8 cellular contexts compared by ENCODE assay signal in genomic region chr1:245156736-245157505, GRCh38. TPM values are rescaled to one million over a fixed set of nuclear protein-coding genes. Genes with fewer than 3 reads are reported as not detected.
DNase-seq lines count a peak whose midpoint lies in the region; ATAC-seq and TF ChIP-seq lines count a peak whose summit lies in the region.

No MANE protein-coding gene starts in this region.

- DNase-seq in heart left ventricle (no peak), Right ventricle myocardium inferior (ENCODE audit: missing footprints) (no peak), NCI-H2227 (lab: John Stamatoyannopoulos, UW; ENCODE audit: unreplicated experiment) (peak; percentile 64), mammary epithelial cell (peak; percentile 3), memory B cell (ENCODE audit: low spot score in 2 of 2) (peak in 1 of 2 donors; percentile 14)
- DNase-seq in stimulated activated CD4-positive, alpha-beta T cell treated with anti-CD3 and anti-CD28 coated beads, Interleukin-1b, Interleukin-23, amount 100 ng/mL, for 48 hours, result no peak

- peaks cover 3% of the 10 kb centered on the region for H3K36me3 Mint-ChIP-seq in memory B cell

- WGBS in heart left ventricle, 4 donors, result 4 to 14% (median 10%) methylated on average over 13 to 44 of the region's 44 CpGs
- WGBS in mammary epithelial cell (ENCODE audit: low coverage, missing lambda C conversion rate), result 8% methylated on average over 13 of the region's 44 CpGs
- whole genome bisulfite sequencing in urinary bladder, result 10% methylated on average over 44 of the region's 44 CpGs

- TF ChIP-seq CTCF in heart left ventricle (IDR thresholded peaks at IDR 0.05), result peak in 1 of 12 donors; percentile 13
- TF ChIP-seq CTCF in mammary epithelial cell (conservative IDR thresholded peaks at IDR 0.05 in 1 of 2, IDR thresholded peaks at IDR 0.05 in 1 of 2; ENCODE audit: extremely low read depth in 1 of 2, insufficient read depth in 1 of 2, low read depth in 1 of 2, low read length in 2 of 2), result no peak

- in situ Hi-C loops in mammary epithelial cell (cut with MboI; ENCODE audit: low sequenced_read_pairs in 2 of 2), result loop anchor here in 1 of 2 donors (5.0 to 25.0 kb wide), 4 partner anchors 845 to 1555 kb away; partner anchors contain the start of gene SCCPDH

- H3K4me1 ChIP-seq in heart left ventricle (peaks cover 3 to 43% (median 34%) of the 10 kb centered on the region in 12 donors), mammary epithelial cell (ENCODE audit: insufficient read depth, low read length) (peaks cover 26% of the 10 kb centered on the region), urinary bladder (ENCODE audit: insufficient read depth) (no peaks in the 10 kb centered on the region)

- dilution Hi-C loops in mammary epithelial cell (cut with HindIII; ENCODE audit: low sequenced_read_pairs), result no loop called here

- TF ChIP-seq POLR2A in heart left ventricle (IDR thresholded peaks at IDR 0.05), result no peak

- no peaks in the 10 kb centered on the region for H3K79me2 ChIP-seq in mammary epithelial cell (ENCODE audit: insufficient read depth, low read length)

- H3K27me3 ChIP-seq in heart left ventricle, result peaks cover 0 to 80% (median 25%) of the 10 kb centered on the region in 9 donors
- no peaks in the 10 kb centered on the region for H3K27me3 ChIP-seq in mammary epithelial cell (ENCODE audit: insufficient read depth, low read length)

- CTCF ChIA-PET in mammary epithelial cell (lab: Charles Lee; ENCODE audit: low non-redundant PET), result interaction anchor here (0.6 to 1.1 kb wide), 10 partner anchors 39 to 1598 kb away, joined by 3 to 9 read pairs (median 4); no protein-coding TSS in a partner anchor

- ATAC-seq in heart left ventricle, result no peak
- ATAC-seq in Right ventricle myocardium inferior, result no peak
- no peak for ATAC-seq in memory B cell (ENCODE audit: low read depth)
- no peak for ATAC-seq in HG02885 (IDR thresholded peaks at IDR 0.05; ENCODE audit: poor library complexity, unreplicated experiment)

- peak overlapping the region; percentile 100 for H3K4me2 ChIP-seq in mammary epithelial cell (ENCODE audit: insufficient read depth, low read depth, low read length)

- BruUV-seq in mammary epithelial cell (replicated peaks; lab: Mats Ljungman, UMichigan), result no TSS peak

- peak overlapping the region; percentile 49 to 72 (median 61) for H3K4me3 ChIP-seq in heart left ventricle
- H3K4me3 ChIP-seq in mammary epithelial cell (replicated peaks in 1 of 3; ENCODE audit: insufficient read depth in 1 of 3, low read depth in 2 of 3, low read length in 3 of 3), result peak overlapping the region; percentile 62 to 80 (median 73)
- peak overlapping the region; percentile 67 for H3K4me3 ChIP-seq in urinary bladder (ENCODE audit: low read depth, low read length)

- H3K4me3 Mint-ChIP-seq in memory B cell, result peak overlapping the region; percentile 83

- peak overlapping the region in 2 of 12 donors; percentile 22 to 23 for H3K27ac ChIP-seq in heart left ventricle
- no peak overlapping the region for H3K27ac ChIP-seq in mammary epithelial cell (ENCODE audit: insufficient read depth, low read depth, low read length)
- H3K27ac ChIP-seq in urinary bladder (ENCODE audit: low read depth), result no peak overlapping the region

- peaks cover 5% of the 10 kb centered on the region for H3K9me3 Mint-ChIP-seq in memory B cell

- H3K4me1 Mint-ChIP-seq in memory B cell, result peaks cover 16% of the 10 kb centered on the region

- H2AFZ ChIP-seq in mammary epithelial cell (ENCODE audit: low read depth, low read length), result peak overlapping the region; percentile 95

- H3K27me3 Mint-ChIP-seq in memory B cell, result peaks cover 12% of the 10 kb centered on the region

- H3K9me3 ChIP-seq in heart left ventricle (peaks cover 0 to 5% (median 0%) of the 10 kb centered on the region in 12 donors), mammary epithelial cell (replicated peaks; ENCODE audit: insufficient read depth, low read length) (no peaks in the 10 kb centered on the region)

- H3K9ac ChIP-seq in mammary epithelial cell (ENCODE audit: insufficient read depth, low read length), result no peak overlapping the region

- peak overlapping the region; percentile 28 for H3K27ac Mint-ChIP-seq in memory B cell

- H4K20me1 ChIP-seq in mammary epithelial cell (ENCODE audit: insufficient read depth, low read length), result no peaks in the 10 kb centered on the region

- intact Hi-C loops in heart left ventricle (cut with DNase I), result loop anchor here (1.0 to 10.0 kb wide), 16 partner anchors 220 to 1538 kb away; no protein-coding TSS in a partner anchor
- intact Hi-C loops in Right ventricle myocardium inferior (cut with DNase I), result loop anchor here (1.0 to 10.0 kb wide), 3 partner anchors 224 to 844 kb away; no protein-coding TSS in a partner anchor
- intact Hi-C loops in mammary epithelial cell (cut with micrococcal nuclease), result loop anchor here (5.0 to 10.0 kb wide), 3 partner anchors 448 to 1538 kb away; no protein-coding TSS in a partner anchor

- H3K36me3 ChIP-seq in heart left ventricle (no peaks in the 10 kb centered on the region), mammary epithelial cell (ENCODE audit: insufficient read depth, low read length) (no peaks in the 10 kb centered on the region), urinary bladder (ENCODE audit: insufficient read depth) (no peaks in the 10 kb centered on the region)

RNA-seq across cellular contexts. Expression of gene KIF26B, which starts 2.1 kb away (rescaled TPM):
- total RNA-seq in heart left ventricle (1 to 10 TPM; 1.2 to 7.0 (median 2.3) TPM), Right ventricle myocardium inferior (3.8 TPM), mammary epithelial cell (10 to 100 TPM in 1 of 2 donors, 1 to 10 TPM in 1; 2.5 to 14.2 TPM), urinary bladder (12.2 TPM)
- polyA plus RNA-seq in heart left ventricle (1 to 10 TPM; 1.3 to 3.9 TPM), mammary epithelial cell (0.20 TPM), urinary bladder (0.62 TPM)
- 0.31 TPM for polyA minus RNA-seq in mammary epithelial cell

Comparison
In these comparisons a context has a peak if more than half of its experiments do, and no peak if none do; other contexts are left out.
1. DNase-seq: peak in NCI-H2227 (single experiment) and mammary epithelial cell (single experiment); none in heart left ventricle (0 of 5), Right ventricle myocardium inferior (single experiment) and stimulated activated CD4-positive, alpha-beta T cell treated with anti-CD3 and anti-CD28 coated beads, Interleukin-1b, Interleukin-23, amount 100 ng/mL, for 48 hours (single experiment).
2. Peak in every context shown above with its lines, with median percentiles within 50 percentile points of each other: H3K4me3 ChIP-seq.